In the genomic region with DNA sequence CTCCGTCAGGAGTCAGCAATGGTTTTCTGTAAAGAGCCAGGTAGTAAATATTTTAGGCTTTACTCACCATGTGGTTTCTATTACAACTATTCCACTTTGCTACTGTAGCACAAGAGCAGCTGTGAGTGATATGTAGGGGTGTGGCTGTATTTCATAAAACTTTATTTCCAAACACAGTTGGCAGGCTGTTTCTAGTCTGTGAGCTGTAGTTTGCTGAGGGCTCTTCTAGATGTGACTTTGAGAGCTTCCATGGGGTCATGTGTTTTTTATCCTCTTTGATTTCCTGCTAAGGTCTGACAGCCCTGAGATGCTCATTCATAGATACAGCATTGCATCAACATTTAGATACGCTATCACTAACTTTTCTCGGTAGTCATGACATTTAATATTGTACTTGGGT, we compare ENCODE assay signal across 12 cellular contexts.
A peak's percentile ranks its signal among the peaks of the same experiment; 100 is the strongest.
DNase-seq lines count a peak whose midpoint lies in the region; ATAC-seq and TF ChIP-seq lines count a peak whose summit lies in the region.
"Had no signal": no experiment of that assay in that cellular context is flagged by ENCODE, and none has a peak within 500 bp of the region (broad histone marks: within the 10 kb centered on the region; RNA-seq: fewer than 3 reads in every experiment).

No MANE protein-coding gene starts in this region.

- no peak for ATAC-seq in GM21619 (IDR thresholded peaks at IDR 0.05; ENCODE audit: unreplicated experiment)
- ATAC-seq in HG03342 (IDR thresholded peaks at IDR 0.05; ENCODE audit: unreplicated experiment): no peak

- peaks cover 11% of the 10 kb centered on the region for H3K4me1 Mint-ChIP-seq in nephron progenitor cell
- H3K4me1 Mint-ChIP-seq: activated naive CD4-positive, alpha-beta T cell treated with anti-CD3 and anti-CD28 coated beads, Interleukin-2, amount 10 ng/mL, durations not matched to agents 7 days and 5 days had no signal

- DNase-seq in HCEC 1CT (peak; percentile 20), RPMI8226 (peak; percentile 2), fibroblast of peridontal ligament (ENCODE audit: extremely low read depth) (peak; percentile 80), skeletal muscle cell (ENCODE audit: low read depth) (peak; percentile 16), nephron progenitor cell (no peak)
- DNase-seq: activated CD4-positive, CD25-positive, alpha-beta regulatory T cell treated with anti-CD3 and anti-CD28 coated beads, Interleukin-2, amount 50 U/mL, for 72 hours; activated naive CD4-positive, alpha-beta T cell treated with anti-CD3 and anti-CD28 coated beads, Interleukin-2, amount 10 ng/mL, durations not matched to agents 7 days and 5 days; left cardiac atrium; NCI-H1694 had no signal

- no peak overlapping the region for H3K27ac Mint-ChIP-seq in nephron progenitor cell
- H3K27ac Mint-ChIP-seq: activated naive CD4-positive, alpha-beta T cell treated with anti-CD3 and anti-CD28 coated beads, Interleukin-2, amount 10 ng/mL, durations not matched to agents 7 days and 5 days had no signal

- no peaks in the 10 kb centered on the region for H3K36me3 Mint-ChIP-seq in nephron progenitor cell (ENCODE audit: low read depth)
- H3K36me3 Mint-ChIP-seq: activated naive CD4-positive, alpha-beta T cell treated with anti-CD3 and anti-CD28 coated beads, Interleukin-2, amount 10 ng/mL, durations not matched to agents 7 days and 5 days had no signal

- no peaks in the 10 kb centered on the region for H3K27me3 Mint-ChIP-seq in nephron progenitor cell (ENCODE audit: low read depth, poor library complexity)
- H3K27me3 Mint-ChIP-seq: activated naive CD4-positive, alpha-beta T cell treated with anti-CD3 and anti-CD28 coated beads, Interleukin-2, amount 10 ng/mL, durations not matched to agents 7 days and 5 days had no signal

- TF ChIP-seq CTCF in nephron progenitor cell (IDR thresholded peaks at IDR 0.05): no peak

- no peak overlapping the region for H3K4me3 Mint-ChIP-seq in nephron progenitor cell
- H3K4me3 Mint-ChIP-seq: activated naive CD4-positive, alpha-beta T cell treated with anti-CD3 and anti-CD28 coated beads, Interleukin-2, amount 10 ng/mL, durations not matched to agents 7 days and 5 days had no signal

- H3K4me3 ChIP-seq in skeletal muscle cell (ENCODE audit: low read depth, low read length): no peak overlapping the region
- H3K4me3 ChIP-seq: HAP-1 had no signal

- no peaks in the 10 kb centered on the region for H3K9me3 Mint-ChIP-seq in nephron progenitor cell
- H3K9me3 Mint-ChIP-seq: activated naive CD4-positive, alpha-beta T cell treated with anti-CD3 and anti-CD28 coated beads, Interleukin-2, amount 10 ng/mL, durations not matched to agents 7 days and 5 days had no signal
